ENCODE assay signal across 8 cellular contexts in genomic region chr19:11581740-11582139, GRCh38. TPM values are rescaled to one million over a fixed set of nuclear protein-coding genes. Genes with fewer than 3 reads are reported as not detected.
DNase-seq lines count a peak whose midpoint lies in the region; ATAC-seq and TF ChIP-seq lines count a peak whose summit lies in the region.

No MANE protein-coding gene starts in this region.

- H3K9me3 Mint-ChIP-seq in activated CD4-positive, alpha-beta memory T cell treated with anti-CD3 and anti-CD28 coated beads, Interleukin-2, amount 10 ng/mL, durations not matched to agents 7 days and 5 days, result no peaks in the 10 kb centered on the region
- no peaks in the 10 kb centered on the region for H3K9me3 Mint-ChIP-seq in naive B cell
- no peaks in the 10 kb centered on the region for H3K9me3 Mint-ChIP-seq in Caco-2 (ENCODE audit: unreplicated experiment)

- H3K4me1 Mint-ChIP-seq in activated CD4-positive, alpha-beta memory T cell treated with anti-CD3 and anti-CD28 coated beads, Interleukin-2, amount 10 ng/mL, durations not matched to agents 7 days and 5 days, result peaks cover 27% of the 10 kb centered on the region
- H3K4me1 Mint-ChIP-seq in naive B cell, result peaks cover 35 to 76% (median 72%) of the 10 kb centered on the region in 3 donors
- no peaks in the 10 kb centered on the region for H3K4me1 Mint-ChIP-seq in Caco-2 (ENCODE audit: low read depth, unreplicated experiment)

- CTCF ChIA-PET in activated CD4-positive, alpha-beta memory T cell treated with anti-CD3 and anti-CD28 coated beads, Interleukin-2, amount 10 ng/mL, durations not matched to agents 7 days and 5 days (lab: Charles Lee), result interaction anchor here (0.7 to 1.8 kb wide), 8 partner anchors 20 to 342 kb away, joined by 3 to 10 read pairs (median 4); no protein-coding TSS in a partner anchor
- CTCF ChIA-PET in Caco-2 (lab: Charles Lee), result no interaction called here

- H3K36me3 ChIP-seq in Caco-2 (ENCODE audit: control insufficient read depth, insufficient read depth, low read length), result no peaks in the 10 kb centered on the region

- H3K4me1 ChIP-seq in Caco-2, result no peaks in the 10 kb centered on the region

- POLR2A ChIA-PET in activated CD4-positive, alpha-beta memory T cell treated with anti-CD3 and anti-CD28 coated beads, Interleukin-2, amount 10 ng/mL, durations not matched to agents 7 days and 5 days (lab: Charles Lee), result interaction anchor here (1.4 to 1.5 kb wide), 2 partner anchors 21 to 23 kb away, joined by 5 to 9 read pairs; partner anchors contain the start of gene ELOF1
- POLR2A ChIA-PET in Caco-2 (lab: Charles Lee), result no interaction called here

- H3K27me3 Mint-ChIP-seq in activated CD4-positive, alpha-beta memory T cell treated with anti-CD3 and anti-CD28 coated beads, Interleukin-2, amount 10 ng/mL, durations not matched to agents 7 days and 5 days, result no peaks in the 10 kb centered on the region
- H3K27me3 Mint-ChIP-seq in naive B cell (no peaks in the 10 kb centered on the region), Caco-2 (ENCODE audit: insufficient read depth, unreplicated experiment) (no peaks in the 10 kb centered on the region)

- BruUV-seq in Caco-2 (replicated peaks; lab: Mats Ljungman, UMichigan), result no TSS peak

- intact Hi-C loops in Caco-2 (cut with micrococcal nuclease; ENCODE audit: unreplicated experiment), result no loop called here
- intact Hi-C loops in head of caudate nucleus (cut with DNase I), result no loop called here

- no peak overlapping the region for H3K4me3 ChIP-seq in Caco-2 (ENCODE audit: low read depth, low read length)

- H3K36me3 Mint-ChIP-seq in activated CD4-positive, alpha-beta memory T cell treated with anti-CD3 and anti-CD28 coated beads, Interleukin-2, amount 10 ng/mL, durations not matched to agents 7 days and 5 days (ENCODE audit: low read depth), result no peaks in the 10 kb centered on the region
- H3K36me3 Mint-ChIP-seq in naive B cell (no peaks in the 10 kb centered on the region), Caco-2 (ENCODE audit: insufficient read depth, unreplicated experiment) (no peaks in the 10 kb centered on the region)

- H3K27ac Mint-ChIP-seq in activated CD4-positive, alpha-beta memory T cell treated with anti-CD3 and anti-CD28 coated beads, Interleukin-2, amount 10 ng/mL, durations not matched to agents 7 days and 5 days, result peak overlapping the region; percentile 79
- H3K27ac Mint-ChIP-seq in naive B cell, result peak overlapping the region; percentile 16 to 99 (median 96)
- no peak overlapping the region for H3K27ac Mint-ChIP-seq in Caco-2 (ENCODE audit: unreplicated experiment)

- ATAC-seq in HG03196 (IDR thresholded peaks at IDR 0.05; ENCODE audit: unreplicated experiment) (peak; percentile 77), naive B cell (ENCODE audit: low read depth in 2 of 2) (peak; percentile 73)

- TF ChIP-seq CTCF in Caco-2 (IDR thresholded peaks at IDR 0.05; ENCODE audit: insufficient read depth in 1 of 2, low read depth in 1 of 2, low read length in 1 of 2, severe bottlenecking in 1 of 2, unreplicated experiment in 1 of 2), result no peak

- peak; percentile 34 to 36 for DNase-seq in activated CD4-positive, alpha-beta T cell treated with anti-CD3 and anti-CD28 coated beads for 24 hours (ENCODE audit: low read depth in 2 of 2)
- no peak for DNase-seq in activated CD4-positive, alpha-beta T cell treated with anti-CD3 and anti-CD28 coated beads, Interleukin-2, amount 50 U/mL, for 1 hour
- peak; percentile 48 for DNase-seq in activated CD4-positive, alpha-beta memory T cell treated with anti-CD3 and anti-CD28 coated beads, Interleukin-2, amount 10 ng/mL, durations not matched to agents 7 days and 5 days
- DNase-seq in naive B cell (peak; percentile 91), iPS-NIHi11 (ENCODE audit: low spot score) (no peak), Caco-2 (no peak), head of caudate nucleus (no peak)

- no peaks in the 10 kb centered on the region for H3K9me3 ChIP-seq in Caco-2

- no peaks in the 10 kb centered on the region for H3K27me3 ChIP-seq in Caco-2 (replicated peaks; ENCODE audit: control insufficient read depth, insufficient read depth, low read length)

- peak overlapping the region; percentile 60 for H3K4me3 Mint-ChIP-seq in activated CD4-positive, alpha-beta memory T cell treated with anti-CD3 and anti-CD28 coated beads, Interleukin-2, amount 10 ng/mL, durations not matched to agents 7 days and 5 days
- H3K4me3 Mint-ChIP-seq in naive B cell, result peak overlapping the region; percentile 64 to 92 (median 76)
- H3K4me3 Mint-ChIP-seq in Caco-2 (ENCODE audit: unreplicated experiment), result no peak overlapping the region

RNA-seq across cellular contexts. Expression of gene ACP5, which starts 4.3 kb away (rescaled TPM):
- 10 to 100 TPM; 21.3 to 21.4 TPM for total RNA-seq in activated CD4-positive, alpha-beta memory T cell treated with anti-CD3 and anti-CD28 coated beads, Interleukin-2, amount 10 ng/mL, durations not matched to agents 7 days and 5 days
- polyA plus RNA-seq in naive B cell (ENCODE audit: low read depth in 6 of 6), result 10 to 100 TPM; 17.4 to 44.2 (median 24.6) TPM
- total RNA-seq in Caco-2 (2022), result 0.48 TPM in 1 of 2 replicates, not detected in the other

RNA-seq across cellular contexts. Expression of gene ZNF627, which starts 15.5 kb away (rescaled TPM):
- 1 to 10 TPM; 6.1 to 6.7 TPM for total RNA-seq in activated CD4-positive, alpha-beta memory T cell treated with anti-CD3 and anti-CD28 coated beads, Interleukin-2, amount 10 ng/mL, durations not matched to agents 7 days and 5 days
- polyA plus RNA-seq in naive B cell (ENCODE audit: low read depth in 6 of 6), result 10 to 100 TPM in 5 of 6 donors, 1 to 10 TPM in 1; 9.6 to 15.8 (median 13.3) TPM
- total RNA-seq in Caco-2 (2022), result 8.1 and 9.0 TPM in 2 replicates

RNA-seq across cellular contexts. Expression of gene ELOF1, which starts 22.7 kb away (rescaled TPM):
- total RNA-seq in activated CD4-positive, alpha-beta memory T cell treated with anti-CD3 and anti-CD28 coated beads, Interleukin-2, amount 10 ng/mL, durations not matched to agents 7 days and 5 days, result 10 to 100 TPM; 49.7 to 50.2 TPM
- polyA plus RNA-seq in naive B cell (ENCODE audit: low read depth in 6 of 6), result 100 to 1,000 TPM in 3 of 6 donors, 10 to 100 TPM in 3; 85.9 to 118 (median 99.2) TPM
- total RNA-seq in Caco-2 (2022), result 48.5 and 49.4 TPM in 2 replicates

RNA-seq across cellular contexts. Expression of gene CNN1, which starts 43.1 kb away (rescaled TPM):
- total RNA-seq in activated CD4-positive, alpha-beta memory T cell treated with anti-CD3 and anti-CD28 coated beads, Interleukin-2, amount 10 ng/mL, durations not matched to agents 7 days and 5 days, result not detected
- polyA plus RNA-seq in naive B cell (ENCODE audit: low read depth in 6 of 6), result under 1 TPM in 2 of 6 donors, not detected in 4; 0.65 TPM
- total RNA-seq in Caco-2 (2022), result 0.54 and 0.84 TPM in 2 replicates

RNA-seq across cellular contexts. Expression of gene ECSIT, which starts 52.8 kb away (rescaled TPM):
- total RNA-seq in activated CD4-positive, alpha-beta memory T cell treated with anti-CD3 and anti-CD28 coated beads, Interleukin-2, amount 10 ng/mL, durations not matched to agents 7 days and 5 days, result 10 to 100 TPM; 24.8 to 26.8 TPM
- 10 to 100 TPM; 29.7 to 51.2 (median 34.5) TPM for polyA plus RNA-seq in naive B cell (ENCODE audit: low read depth in 6 of 6)
- 39.8 and 44.8 TPM in 2 replicates for total RNA-seq in Caco-2 (2022)

Comparison
In these comparisons a context has a peak if more than half of its experiments do, and no peak if none do; other contexts are left out.
1. DNase-seq: peak in activated CD4-positive, alpha-beta T cell treated with anti-CD3 and anti-CD28 coated beads for 24 hours (2 of 2), activated CD4-positive, alpha-beta memory T cell treated with anti-CD3 and anti-CD28 coated beads, Interleukin-2, amount 10 ng/mL, durations not matched to agents 7 days and 5 days (single experiment) and naive B cell (single experiment); none in activated CD4-positive, alpha-beta T cell treated with anti-CD3 and anti-CD28 coated beads, Interleukin-2, amount 50 U/mL, for 1 hour (single experiment), iPS-NIHi11 (single experiment), Caco-2 (0 of 2) and head of caudate nucleus (0 of 42).
2. RNA of gene ACP5, which starts 4.3 kb away (total RNA-seq): 21.3 to 21.4 TPM in activated CD4-positive, alpha-beta memory T cell treated with anti-CD3 and anti-CD28 coated beads, Interleukin-2, amount 10 ng/mL, durations not matched to agents 7 days and 5 days; 0.48 TPM in Caco-2; every median in the first group is over 10 times any median in the second.